In genomic region chr2:211401328-211401727, GRCh38 we compare ENCODE assay signal across 23 cellular contexts.
"Had no signal": no experiment of that assay in that cellular context is flagged by ENCODE, and none has a peak within 500 bp of the region (broad histone marks: within the 10 kb centered on the region; RNA-seq: fewer than 3 reads in every experiment).

No MANE protein-coding gene starts in this region.

- H3K36me3 ChIP-seq: heart left ventricle, sigmoid colon, thoracic aorta, vagina, WERI-Rb-1 had no signal

- H3K27ac ChIP-seq: heart left ventricle, sigmoid colon, thoracic aorta, vagina, WERI-Rb-1 had no signal

- H3K4me3 ChIP-seq: heart left ventricle, mucosa of descending colon, sigmoid colon, thoracic aorta, vagina had no signal

- H3K4me1 ChIP-seq: sigmoid colon, vagina had no signal

- DNase-seq: activated CD4-positive, alpha-beta T cell treated with anti-CD3 and anti-CD28 coated beads, Interleukin-2, amount 10 ng/mL, durations not matched to agents 7 days and 5 days; activated CD4-positive, CD25-positive, alpha-beta regulatory T cell treated with anti-CD3 and anti-CD28 coated beads, Interleukin-2, amount 50 U/mL, for 72 hours; activated CD8-positive, alpha-beta memory T cell treated with anti-CD3 and anti-CD28 coated beads, Interleukin-2, amount 10 ng/mL, durations not matched to agents 7 days and 5 days; activated CD8-positive, alpha-beta T cell treated with anti-CD3 and anti-CD28 coated beads for 36 hours; activated effector memory CD4-positive, alpha-beta T cell treated with anti-CD3 and anti-CD28 coated beads, Interleukin-2, amount 50 U/mL, for 16 hours; activated naive CD4-positive, alpha-beta T cell treated with anti-CD3 and anti-CD28 coated beads, Interleukin-2, amount 10 ng/mL, durations not matched to agents 7 days and 5 days; activated T-cell treated with anti-CD3 and anti-CD28 coated beads for 4 hours; anterior cingulate cortex; effector CD4-positive, alpha-beta T cell; heart left ventricle; islet precursor cell; left colon; mesenchymal stem cell; mucosa of descending colon; occipital lobe; sigmoid colon; stimulated activated CD4-positive, alpha-beta T cell treated with anti-CD3 and anti-CD28 coated beads, Interleukin-2, amount 100 ng/mL, for 48 hours; stimulated activated CD8-positive, alpha-beta memory T cell treated with anti-CD3 and anti-CD28 coated beads, Interleukin-4, amount 100 ng/mL, for 48 hours; stimulated activated naive CD4-positive, alpha-beta T cell; T-cell; WERI-Rb-1 had no signal

- H3K9me3 ChIP-seq: heart left ventricle, mucosa of descending colon, sigmoid colon, thoracic aorta, vagina had no signal

- H3K27me3 ChIP-seq: heart left ventricle, sigmoid colon, vagina had no signal
